8 cellular contexts compared by ENCODE assay signal in the genomic region with DNA sequence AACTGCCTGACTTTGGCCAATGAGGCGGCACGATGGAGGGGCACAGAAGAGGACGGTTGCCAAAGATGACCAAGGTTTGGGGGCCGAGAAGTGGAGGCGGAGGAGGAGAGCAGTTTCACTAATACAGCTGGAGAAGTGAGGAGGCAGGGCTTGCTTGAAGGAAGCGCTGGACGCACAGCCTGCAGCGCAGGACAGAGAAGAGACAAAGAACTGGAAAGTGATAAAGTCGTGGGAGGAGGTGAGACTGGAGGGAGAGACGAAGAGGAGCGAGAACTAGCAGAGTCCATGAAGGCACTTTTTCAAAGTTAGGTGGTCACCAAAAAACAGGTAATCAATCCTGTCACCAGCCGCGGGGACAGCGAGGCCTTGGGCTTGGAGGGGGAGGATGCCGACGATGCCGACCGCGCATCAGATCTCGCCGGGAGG. TPM values are rescaled to one million over a fixed set of nuclear protein-coding genes. Genes with fewer than 3 reads are reported as not detected.
DNase-seq lines count a peak whose midpoint lies in the region; ATAC-seq and TF ChIP-seq lines count a peak whose summit lies in the region.

No MANE protein-coding gene starts in this region.

- no peak for TF ChIP-seq CTCF in BE2C (IDR thresholded peaks at IDR 0.05; ENCODE audit: low read depth, low read length)
- TF ChIP-seq CTCF in choroid plexus epithelial cell (conservative IDR thresholded peaks at IDR 0.05; ENCODE audit: low read depth, low read length), result no peak
- TF ChIP-seq CTCF in vagina (IDR thresholded peaks at IDR 0.05), result no peak

- H3K4me1 ChIP-seq in BE2C, result no peaks in the 10 kb centered on the region
- peaks cover 17% of the 10 kb centered on the region for H3K4me1 ChIP-seq in vagina

- no peak for TF ChIP-seq POLR2A in vagina (IDR thresholded peaks at IDR 0.05)

- peak; percentile 7 for ATAC-seq in GM19463 (IDR thresholded peaks at IDR 0.05; ENCODE audit: unreplicated experiment)
- no peak for ATAC-seq in HG02642 (IDR thresholded peaks at IDR 0.05; ENCODE audit: poor library complexity, unreplicated experiment)

- peak overlapping the region; percentile 65 for H3K27ac ChIP-seq in vagina

- DNase-seq in BE2C (peak; percentile 40), MV-4-11 (lab: John Stamatoyannopoulos, UW) (peak; percentile 17), choroid plexus epithelial cell (ENCODE audit: low read depth) (peak; percentile 31), midbrain (lab: John Stamatoyannopoulos, UW) (peak; percentile 45), vagina (ENCODE audit: extremely low spot score in 2 of 2) (no peak), activated gamma-delta T cell (lab: John Stamatoyannopoulos, UW) (no peak)

- H3K9me3 ChIP-seq in BE2C (no peaks in the 10 kb centered on the region), vagina (no peaks in the 10 kb centered on the region)

- intact Hi-C loops in vagina (cut with DNase I), result no loop called here

- H3K36me3 ChIP-seq in BE2C (peaks cover 22% of the 10 kb centered on the region), vagina (peaks cover 0 to 17% of the 10 kb centered on the region in 2 donors)

- peak overlapping the region; percentile 88 for H3K4me3 ChIP-seq in BE2C (ENCODE audit: low read depth, low read length)
- peak overlapping the region; percentile 98 for H3K4me3 ChIP-seq in choroid plexus epithelial cell (ENCODE audit: low read depth, low read length)
- peak overlapping the region; percentile 87 to 91 for H3K4me3 ChIP-seq in vagina

- H3K27me3 ChIP-seq in BE2C (no peaks in the 10 kb centered on the region), vagina (no peaks in the 10 kb centered on the region)

RNA-seq across cellular contexts. Expression of a gene that starts 0.8 kb away (rescaled TPM):
- 33.4 TPM for polyA plus RNA-seq in BE2C (2012; ENCODE audit: insufficient read depth, insufficient read length, low read depth)
- total RNA-seq in vagina, result 6.1 TPM

RNA-seq across cellular contexts. Expression of a gene that starts 18.8 kb away (rescaled TPM):
- 73.7 TPM for polyA plus RNA-seq in BE2C (2012; ENCODE audit: insufficient read depth, insufficient read length, low read depth)
- 110 TPM for total RNA-seq in vagina

Comparison
In these comparisons a context has a peak if more than half of its experiments do, and no peak if none do; other contexts are left out.
1. DNase-seq: peak in BE2C (single experiment), MV-4-11 (single experiment), choroid plexus epithelial cell (single experiment) and midbrain (single experiment); none in vagina (0 of 2) and activated gamma-delta T cell (single experiment).
2. Peak in every context shown above with its lines, with median percentiles within 50 percentile points of each other: H3K4me3 ChIP-seq.